Comparison of ENCODE assay signal across 14 cellular contexts in the genomic region with DNA sequence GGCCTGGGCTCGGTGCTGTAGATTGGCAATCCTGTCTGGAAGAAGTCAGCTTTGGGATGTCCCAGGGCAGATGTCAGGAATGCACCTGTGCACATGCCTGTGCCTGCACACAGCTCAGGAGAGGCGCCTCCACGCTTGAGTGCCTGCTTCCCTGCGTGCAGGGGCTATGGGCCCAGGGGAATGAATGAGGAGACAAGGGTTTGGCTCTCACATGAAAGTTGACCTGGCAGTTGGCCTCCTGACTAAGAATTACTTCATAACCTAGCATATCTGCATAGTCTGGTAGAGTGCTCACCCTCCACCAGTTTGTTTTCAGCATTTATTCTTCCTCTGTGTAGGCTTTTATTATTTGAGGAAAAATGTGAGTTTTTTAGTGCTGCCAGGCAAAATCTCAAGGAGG. TPM values are rescaled to one million over a fixed set of nuclear protein-coding genes. Genes with fewer than 3 reads are reported as not detected.
DNase-seq lines count a peak whose midpoint lies in the region; ATAC-seq, FAIRE-seq and TF ChIP-seq lines count a peak whose summit lies in the region.
"Had no signal": no experiment of that assay in that cellular context is flagged by ENCODE, and none has a peak within 500 bp of the region (broad histone marks: within the 10 kb centered on the region; RNA-seq: fewer than 3 reads in every experiment).

No MANE protein-coding gene starts in this region.

- H3K36me3 ChIP-seq in adipocyte (ENCODE audit: control insufficient read depth, insufficient read depth, low read length, severe bottlenecking) = peaks cover 80% of the 10 kb centered on the region
- H3K36me3 ChIP-seq: uterus had no signal

- H3K4me1 Mint-ChIP-seq in activated T-helper 1 cell treated with anti-CD3 and anti-CD28 coated beads, Interleukin-12 subunit alpha, Interleukin-12 subunit beta, Interleukin-2, Interleukin-4 antibody, amounts not matched to agents 30 ng/mL and 10 ng/mL and 1 ng/mL, durations not matched to agents 14 hours and 24 hours and 36 hours (ENCODE audit: low read depth) = peaks cover 41% of the 10 kb centered on the region

- TF ChIP-seq CTCF in A549 (IDR thresholded peaks at IDR 0.05) (no peak), foreskin fibroblast (IDR thresholded peaks at IDR 0.05; ENCODE audit: low read depth, low read length) (no peak)

- CTCF ChIA-PET in A549 (lab: Yijun Ruan, JAX) = interaction anchor here (1.0 to 10.9 kb wide), 2 partner anchors 12 to 17 kb away, joined by 4 to 112 read pairs; no protein-coding TSS in a partner anchor

- no peak for DNase-seq in A549 (ENCODE audit: low read depth in 1 of 2, low spot score in 1 of 2)
- DNase-seq in HCEC 1CT = peak; percentile 69
- DNase-seq in adipocyte (ENCODE audit: low read depth) = peak; percentile 45
- DNase-seq in foreskin fibroblast = peak; percentile 59 to 81
- DNase-seq in 8988T = no peak
- no peak for DNase-seq in NCI-H1436 treated with DMSO at 0.1 percent for 48 hours (lab: John Stamatoyannopoulos, UW)
- no peak for DNase-seq in stimulated activated CD4-positive, alpha-beta T cell treated with anti-CD3 and anti-CD28 coated beads, Interleukin-1b, Interleukin-23, amount 100 ng/mL, for 48 hours
- no peak for DNase-seq in activated T-helper 1 cell treated with anti-CD3 and anti-CD28 coated beads, Interleukin-12 subunit alpha, Interleukin-12 subunit beta, Interleukin-2, Interleukin-4 antibody, amounts not matched to agents 30 ng/mL and 10 ng/mL and 1 ng/mL, durations not matched to agents 14 hours and 24 hours and 36 hours (ENCODE audit: low spot score)
- DNase-seq: cerebellar nuclear complex; lower lobe of right lung; NCI-H2081; stimulated activated CD8-positive, alpha-beta memory T cell treated with anti-CD3 and anti-CD28 coated beads, Interleukin-4, amount 100 ng/mL, for 48 hours; uterus had no signal

- FAIRE-seq in A549 (lab: Jason Lieb, UNC) = no peak

- H3K4me1 ChIP-seq in A549 (peaks cover 53% of the 10 kb centered on the region), adipocyte (ENCODE audit: control insufficient read depth, insufficient read depth, low read length) (peaks cover 38% of the 10 kb centered on the region)
- H3K4me1 ChIP-seq: uterus had no signal

- POLR2A ChIA-PET in A549 (lab: Yijun Ruan, JAX) = no interaction called here

- WGBS in A549 (ENCODE audit: missing lambda C conversion rate) = 88% methylated on average over 3 of the region's 4 CpGs

- H3K9me3 ChIP-seq in A549 (no peaks in the 10 kb centered on the region), adipocyte (ENCODE audit: control insufficient read depth, low read length) (no peaks in the 10 kb centered on the region)
- H3K9me3 ChIP-seq: lower lobe of right lung, uterus had no signal

- H3K4me3 Mint-ChIP-seq in activated T-helper 1 cell treated with anti-CD3 and anti-CD28 coated beads, Interleukin-12 subunit alpha, Interleukin-12 subunit beta, Interleukin-2, Interleukin-4 antibody, amounts not matched to agents 30 ng/mL and 10 ng/mL and 1 ng/mL, durations not matched to agents 14 hours and 24 hours and 36 hours = no peak overlapping the region
- H3K4me3 Mint-ChIP-seq: T-helper 1 cell treated with Interleukin-12 subunit alpha and Interleukin-12 subunit beta and Interleukin-4 antibody, amounts not matched to agents 30 μg/mL and 1 μg/mL, for 36 hours had no signal

- intact Hi-C loops in activated T-helper 1 cell treated with anti-CD3 and anti-CD28 coated beads, Interleukin-12 subunit alpha, Interleukin-12 subunit beta, Interleukin-2, Interleukin-4 antibody, amounts not matched to agents 30 ng/mL and 10 ng/mL and 1 ng/mL, durations not matched to agents 14 hours and 24 hours and 36 hours (cut with micrococcal nuclease) = no loop called here

- TF ChIP-seq EP300 in A549 (IDR thresholded peaks at IDR 0.05) = no peak

- peak overlapping the region; percentile 59 for H3K9ac ChIP-seq in adipocyte (ENCODE audit: low read length)

- TF ChIP-seq RAD21 in A549 (conservative IDR thresholded peaks at IDR 0.05 in 1 of 2, IDR thresholded peaks at IDR 0.05 in 1 of 2) = no peak

- no peak overlapping the region for H3K4me3 ChIP-seq in A549
- no peak overlapping the region for H3K4me3 ChIP-seq in adipocyte (ENCODE audit: low read length)
- H3K4me3 ChIP-seq in foreskin fibroblast (ENCODE audit: low read depth in 1 of 2, low read length in 2 of 2) = no peak overlapping the region
- H3K4me3 ChIP-seq: lower lobe of right lung, uterus had no signal

- H3K9me3 Mint-ChIP-seq in activated T-helper 1 cell treated with anti-CD3 and anti-CD28 coated beads, Interleukin-12 subunit alpha, Interleukin-12 subunit beta, Interleukin-2, Interleukin-4 antibody, amounts not matched to agents 30 ng/mL and 10 ng/mL and 1 ng/mL, durations not matched to agents 14 hours and 24 hours and 36 hours = no peaks in the 10 kb centered on the region
- H3K9me3 Mint-ChIP-seq: T-helper 1 cell treated with Interleukin-12 subunit alpha and Interleukin-12 subunit beta and Interleukin-4 antibody, amounts not matched to agents 30 μg/mL and 1 μg/mL, for 36 hours had no signal

- H3K36me3 Mint-ChIP-seq in activated T-helper 1 cell treated with anti-CD3 and anti-CD28 coated beads, Interleukin-12 subunit alpha, Interleukin-12 subunit beta, Interleukin-2, Interleukin-4 antibody, amounts not matched to agents 30 ng/mL and 10 ng/mL and 1 ng/mL, durations not matched to agents 14 hours and 24 hours and 36 hours (ENCODE audit: low read depth) = peaks cover 40% of the 10 kb centered on the region

- ATAC-seq in A549 = no peak
- ATAC-seq: lower lobe of right lung had no signal

- H3K27ac Mint-ChIP-seq in activated T-helper 1 cell treated with anti-CD3 and anti-CD28 coated beads, Interleukin-12 subunit alpha, Interleukin-12 subunit beta, Interleukin-2, Interleukin-4 antibody, amounts not matched to agents 30 ng/mL and 10 ng/mL and 1 ng/mL, durations not matched to agents 14 hours and 24 hours and 36 hours = no peak overlapping the region

- H3K27me3 ChIP-seq in adipocyte (replicated peaks; ENCODE audit: control insufficient read depth, insufficient read depth, low read length) = no peaks in the 10 kb centered on the region
- H3K27me3 ChIP-seq: uterus had no signal

- peak overlapping the region; percentile 18 to 88; a peak in 3 of 6 replicates for H3K27ac ChIP-seq in A549
- H3K27ac ChIP-seq: lower lobe of right lung, uterus had no signal

- TF ChIP-seq POLR2A in A549 (IDR thresholded peaks at IDR 0.05; ENCODE audit: low read length) = no peak

- H3K4me2 ChIP-seq in A549 = no peak overlapping the region

- H3K27me3 Mint-ChIP-seq in activated T-helper 1 cell treated with anti-CD3 and anti-CD28 coated beads, Interleukin-12 subunit alpha, Interleukin-12 subunit beta, Interleukin-2, Interleukin-4 antibody, amounts not matched to agents 30 ng/mL and 10 ng/mL and 1 ng/mL, durations not matched to agents 14 hours and 24 hours and 36 hours (ENCODE audit: insufficient read depth) = no peaks in the 10 kb centered on the region

TF ChIP-seq in A549, 52 proteins besides CTCF, POLR2A, EP300 and RAD21:
- TF ChIP-seq PHF8 (IDR thresholded peaks at IDR 0.05; ENCODE audit: borderline replicate concordance, low read depth) (no peak), CEBPB (IDR thresholded peaks at IDR 0.05) (no peak), HOXB5 (CRISPR knock-in tag; IDR thresholded peaks at IDR 0.05) (no peak), SMC3 (IDR thresholded peaks at IDR 0.05) (no peak)
- TF ChIP-seq, protein P1, sequence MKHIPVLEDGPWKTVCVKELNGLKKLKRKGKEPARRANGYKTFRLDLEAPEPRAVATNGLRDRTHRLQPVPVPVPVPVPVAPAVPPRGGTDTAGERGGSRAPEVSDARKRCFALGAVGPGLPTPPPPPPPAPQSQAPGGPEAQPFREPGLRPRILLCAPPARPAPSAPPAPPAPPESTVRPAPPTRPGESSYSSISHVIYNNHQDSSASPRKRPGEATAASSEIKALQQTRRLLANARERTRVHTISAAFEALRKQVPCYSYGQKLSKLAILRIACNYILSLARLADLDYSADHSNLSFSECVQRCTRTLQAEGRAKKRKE (CRISPR knock-in tag; IDR thresholded peaks at IDR 0.05; ENCODE audit: low read depth) = no peak
- TF ChIP-seq, protein P2, sequence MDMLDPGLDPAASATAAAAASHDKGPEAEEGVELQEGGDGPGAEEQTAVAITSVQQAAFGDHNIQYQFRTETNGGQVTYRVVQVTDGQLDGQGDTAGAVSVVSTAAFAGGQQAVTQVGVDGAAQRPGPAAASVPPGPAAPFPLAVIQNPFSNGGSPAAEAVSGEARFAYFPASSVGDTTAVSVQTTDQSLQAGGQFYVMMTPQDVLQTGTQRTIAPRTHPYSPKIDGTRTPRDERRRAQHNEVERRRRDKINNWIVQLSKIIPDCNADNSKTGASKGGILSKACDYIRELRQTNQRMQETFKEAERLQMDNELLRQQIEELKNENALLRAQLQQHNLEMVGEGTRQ (IDR thresholded peaks at IDR 0.05) = no peak

RNA-seq across cellular contexts. Expression of a gene that starts 50.0 kb away (rescaled TPM):
- polyA plus RNA-seq in A549 (2011; rRNA removed) (5.4 and 5.7 TPM in 2 replicates), A549 (2017; fragmentation: RNase III; extraction: RNeasy Plus Mini Kit Qiagen cat#74134 plus additional on column Dnase treatment) (5.6 to 6.6 TPM (median 5.6 TPM) in 3 replicates)
- polyA plus RNA-seq in A549 (2012; cell fraction: cytosol; rRNA removed) = 5.7 and 7.7 TPM in 2 replicates
- polyA plus RNA-seq in A549 (2012; cell fraction: nucleus; rRNA removed) = 6.5 and 9.7 TPM in 2 replicates
- polyA minus RNA-seq in A549 (2011; rRNA and poly(A)+ RNA removed) = 4.5 and 5.1 TPM in 2 replicates
- total RNA-seq in activated T-helper 1 cell treated with anti-CD3 and anti-CD28 coated beads, Interleukin-12 subunit alpha, Interleukin-12 subunit beta, Interleukin-2, Interleukin-4 antibody, amounts not matched to agents 30 ng/mL and 10 ng/mL and 1 ng/mL, durations not matched to agents 14 hours and 24 hours and 36 hours = 18.5 and 20.5 TPM in 2 replicates

Comparison
In these comparisons a context has a peak if more than half of its experiments do, and no peak if none do; other contexts are left out.
1. DNase-seq: peak in HCEC 1CT (single experiment), adipocyte (single experiment) and foreskin fibroblast (2 of 2); none in A549 (0 of 2), 8988T (single experiment), NCI-H1436 treated with DMSO at 0.1 percent for 48 hours (single experiment), stimulated activated CD4-positive, alpha-beta T cell treated with anti-CD3 and anti-CD28 coated beads, Interleukin-1b, Interleukin-23, amount 100 ng/mL, for 48 hours (single experiment) and activated T-helper 1 cell treated with anti-CD3 and anti-CD28 coated beads, Interleukin-12 subunit alpha, Interleukin-12 subunit beta, Interleukin-2, Interleukin-4 antibody, amounts not matched to agents 30 ng/mL and 10 ng/mL and 1 ng/mL, durations not matched to agents 14 hours and 24 hours and 36 hours (single experiment).